ENCODE assay signal across 13 cellular contexts in the genomic region with DNA sequence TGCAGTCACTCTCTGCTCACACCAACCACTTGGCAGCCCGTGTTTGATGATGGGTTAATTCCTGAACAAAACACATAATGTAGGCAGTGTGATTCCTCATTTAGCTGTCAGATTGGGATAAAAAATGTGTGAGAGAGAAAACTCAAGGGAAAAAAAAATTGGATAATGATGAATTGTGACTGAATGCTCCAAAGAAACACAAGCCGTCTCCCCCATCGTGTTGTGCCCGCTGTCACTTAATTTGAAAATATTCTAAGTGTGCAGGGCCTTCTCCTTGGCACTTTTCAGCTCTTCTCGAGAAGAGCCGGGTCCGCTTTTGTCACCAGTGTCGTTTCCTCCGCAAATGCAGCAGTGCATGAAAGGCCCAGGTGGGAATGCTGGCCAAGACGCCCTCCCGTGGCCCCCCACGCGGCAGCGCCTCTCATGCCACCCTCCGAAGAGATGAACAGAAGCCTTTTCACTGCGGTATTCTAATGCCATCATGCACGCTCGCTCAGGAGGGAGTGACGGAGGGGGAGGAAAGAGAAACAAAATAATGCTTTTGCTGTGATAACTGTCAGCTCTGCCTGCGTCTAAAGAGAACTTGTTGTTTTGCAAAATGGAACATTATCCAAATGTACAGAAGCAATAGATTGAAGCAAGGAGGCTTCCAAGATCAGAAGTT.
DNase-seq lines count a peak whose midpoint lies in the region; FAIRE-seq and TF ChIP-seq lines count a peak whose summit lies in the region.
"Had no signal": no experiment of that assay in that cellular context is flagged by ENCODE, and none has a peak within 500 bp of the region (broad histone marks: within the 10 kb centered on the region; RNA-seq: fewer than 3 reads in every experiment).

No MANE protein-coding gene starts in this region.

- no peak overlapping the region for H3K4me3 ChIP-seq in tibial artery
- H3K4me3 ChIP-seq: BLaER1, PC-9 had no signal

- TF ChIP-seq CTCF in tibial artery (IDR thresholded peaks at IDR 0.05), result no peak

- peak in 43 of 61 donors; percentile 2 to 61 (median 25) for DNase-seq in caudate nucleus (lab: John Stamatoyannopoulos, UW)
- DNase-seq in hypothalamus (lab: John Stamatoyannopoulos, UW), result peak in 34 of 51 donors; percentile 5 to 71 (median 38)
- DNase-seq in occipital lobe (lab: John Stamatoyannopoulos, UW), result peak; percentile 29
- DNase-seq in COLO829 (ENCODE audit: low spot score), result no peak
- DNase-seq in tibial artery, result no peak
- DNase-seq in HTR-8/SVneo (ENCODE audit: insufficient read length, low spot score), result no peak
- no peak for DNase-seq in activated effector memory CD4-positive, alpha-beta T cell treated with anti-CD3 and anti-CD28 coated beads, Interleukin-2, amount 50 U/mL, for 16 hours
- DNase-seq: NCI-H1436 treated with DMSO at 0.1 percent for 48 hours, NCI-H2081 treated with DMSO at 0.1 percent for 48 hours, NCI-H345, PC-9 had no signal

- no peaks in the 10 kb centered on the region for H3K36me3 ChIP-seq in tibial artery
- H3K36me3 ChIP-seq: BLaER1 had no signal

- no peaks in the 10 kb centered on the region for H3K9me3 ChIP-seq in tibial artery
- H3K9me3 ChIP-seq: BLaER1 had no signal

- no peak for FAIRE-seq in HTR-8/SVneo (lab: Jason Lieb, UNC)
- FAIRE-seq: GM12891 had no signal

- H3K27ac ChIP-seq in caudate nucleus (ENCODE audit: low read depth, low read length), result peak overlapping the region; percentile 40
- no peak overlapping the region for H3K27ac ChIP-seq in tibial artery
- H3K27ac ChIP-seq: BLaER1, PC-9 had no signal

- peaks cover 0 to 8% (median 0%) of the 10 kb centered on the region in 4 donors for H3K4me1 ChIP-seq in tibial artery
- H3K4me1 ChIP-seq: BLaER1 had no signal

- H3K27me3 ChIP-seq in tibial artery, result peaks cover 0 to 20% of the 10 kb centered on the region in 2 donors
- H3K27me3 ChIP-seq: BLaER1 had no signal

- intact Hi-C loops in tibial artery (cut with DNase I; ENCODE audit: low total_unique reads), result no loop called here

Comparison
In these comparisons a context has a peak if more than half of its experiments do, and no peak if none do; other contexts are left out.
1. DNase-seq: peak in caudate nucleus (43 of 61), hypothalamus (34 of 51) and occipital lobe (single experiment); none in COLO829 (single experiment), tibial artery (0 of 2), HTR-8/SVneo (single experiment) and activated effector memory CD4-positive, alpha-beta T cell treated with anti-CD3 and anti-CD28 coated beads, Interleukin-2, amount 50 U/mL, for 16 hours (single experiment).